In genomic region chr1:110336300-110337039, GRCh38 we compare ENCODE assay signal across 11 cellular contexts. TPM values are rescaled to one million over a fixed set of nuclear protein-coding genes. Genes with fewer than 3 reads are reported as not detected.
DNase-seq lines count a peak whose midpoint lies in the region; ATAC-seq and TF ChIP-seq lines count a peak whose summit lies in the region.
"Had no signal": no experiment of that assay in that cellular context is flagged by ENCODE, and none has a peak within 500 bp of the region (broad histone marks: within the 10 kb centered on the region; RNA-seq: fewer than 3 reads in every experiment).

No MANE protein-coding gene starts in this region.

- intact Hi-C loops in activated CD4-positive, alpha-beta T cell treated with anti-CD3 and anti-CD28 coated beads, Interleukin-2, amount 10 ng/mL, durations not matched to agents 24 days and 14 days (cut with micrococcal nuclease): loop anchor here (5.0 to 10.0 kb wide), 3 partner anchors 336 to 909 kb away; partner anchors contain the start of genes KCNA3 and PSMA5

- H3K4me3 ChIP-seq in MG63 (no peak overlapping the region), adipocyte (ENCODE audit: low read length) (no peak overlapping the region)

- peaks cover 21% of the 10 kb centered on the region for H3K4me1 ChIP-seq in adipocyte (ENCODE audit: control insufficient read depth, insufficient read depth, low read length)

- peaks cover 37% of the 10 kb centered on the region for H3K4me1 Mint-ChIP-seq in activated CD4-positive, alpha-beta T cell treated with anti-CD3 and anti-CD28 coated beads, Interleukin-2, amount 10 ng/mL, durations not matched to agents 24 days and 14 days
- peaks cover 26% of the 10 kb centered on the region for H3K4me1 Mint-ChIP-seq in progenitor cell of endocrine pancreas (ENCODE audit: low read depth)

- H3K36me3 Mint-ChIP-seq in activated CD4-positive, alpha-beta T cell treated with anti-CD3 and anti-CD28 coated beads, Interleukin-2, amount 10 ng/mL, durations not matched to agents 24 days and 14 days (ENCODE audit: low read depth): peaks cover 18% of the 10 kb centered on the region
- H3K36me3 Mint-ChIP-seq in progenitor cell of endocrine pancreas (ENCODE audit: insufficient read depth): peaks cover 9% of the 10 kb centered on the region

- no peak for DNase-seq in activated CD4-positive, alpha-beta T cell treated with anti-CD3 and anti-CD28 coated beads, Interleukin-2, amount 10 ng/mL, durations not matched to agents 24 days and 14 days
- DNase-seq in activated CD4-positive, alpha-beta T cell treated with anti-CD3 and anti-CD28 coated beads, Interleukin-2, amount 50 U/mL, for 1 hour: no peak
- DNase-seq in MG63 (peak; percentile 48), adipocyte (ENCODE audit: low read depth) (peak; percentile 25), progenitor cell of endocrine pancreas (ENCODE audit: low spot score, unreplicated experiment) (no peak), NCI-H345 (lab: John Stamatoyannopoulos, UW) (no peak), AG08396 (ENCODE audit: low spot score) (no peak)
- DNase-seq: amniotic stem cell; COR-L47; stimulated activated CD4-positive, alpha-beta T cell treated with anti-CD3 and anti-CD28 coated beads, Interleukin-12 subunit alpha, Interleukin-12 subunit beta, amount 100 ng/mL, for 4 hours had no signal

- no peak overlapping the region for H3K9ac ChIP-seq in adipocyte (ENCODE audit: low read length)

- H3K36me3 ChIP-seq in MG63 (peaks cover 20% of the 10 kb centered on the region), adipocyte (ENCODE audit: control insufficient read depth, insufficient read depth, low read length, severe bottlenecking) (peaks cover 6% of the 10 kb centered on the region)

- peak overlapping the region; percentile 76 for H3K4me3 Mint-ChIP-seq in activated CD4-positive, alpha-beta T cell treated with anti-CD3 and anti-CD28 coated beads, Interleukin-2, amount 10 ng/mL, durations not matched to agents 24 days and 14 days
- H3K4me3 Mint-ChIP-seq in progenitor cell of endocrine pancreas (ENCODE audit: low read depth): peak overlapping the region; percentile 37

- H3K27me3 Mint-ChIP-seq in activated CD4-positive, alpha-beta T cell treated with anti-CD3 and anti-CD28 coated beads, Interleukin-2, amount 10 ng/mL, durations not matched to agents 24 days and 14 days: no peaks in the 10 kb centered on the region
- peaks cover 6% of the 10 kb centered on the region for H3K27me3 Mint-ChIP-seq in progenitor cell of endocrine pancreas

- H3K9me3 ChIP-seq in MG63 (no peaks in the 10 kb centered on the region), adipocyte (ENCODE audit: control insufficient read depth, low read length) (no peaks in the 10 kb centered on the region)

- no peaks in the 10 kb centered on the region for H3K9me3 Mint-ChIP-seq in activated CD4-positive, alpha-beta T cell treated with anti-CD3 and anti-CD28 coated beads, Interleukin-2, amount 10 ng/mL, durations not matched to agents 24 days and 14 days
- H3K9me3 Mint-ChIP-seq in progenitor cell of endocrine pancreas (ENCODE audit: low read depth): no peaks in the 10 kb centered on the region

- no peak for ATAC-seq in HG02870 (IDR thresholded peaks at IDR 0.05; ENCODE audit: unreplicated experiment)

- H3K27me3 ChIP-seq in MG63 (no peaks in the 10 kb centered on the region), adipocyte (replicated peaks; ENCODE audit: control insufficient read depth, insufficient read depth, low read length) (no peaks in the 10 kb centered on the region)

- peak overlapping the region; percentile 83 for H3K27ac Mint-ChIP-seq in activated CD4-positive, alpha-beta T cell treated with anti-CD3 and anti-CD28 coated beads, Interleukin-2, amount 10 ng/mL, durations not matched to agents 24 days and 14 days
- no peak overlapping the region for H3K27ac Mint-ChIP-seq in progenitor cell of endocrine pancreas

- no peak for TF ChIP-seq CTCF in progenitor cell of endocrine pancreas (IDR thresholded peaks at IDR 0.05; ENCODE audit: unreplicated experiment)

RNA-seq across cellular contexts. Expression of gene RBM15, which starts 2.7 kb away (rescaled TPM):
- 55.6 and 57.1 TPM in 2 replicates for total RNA-seq in activated CD4-positive, alpha-beta T cell treated with anti-CD3 and anti-CD28 coated beads, Interleukin-2, amount 10 ng/mL, durations not matched to agents 24 days and 14 days
- 25.5 and 26.0 TPM in 2 replicates for total RNA-seq in MG63 (2014; rRNA removed; shearing (Covaris generic); ENCODE audit: low replicate concordance)
- 31.6 and 31.9 TPM in 2 replicates for total RNA-seq in progenitor cell of endocrine pancreas

RNA-seq across cellular contexts. Expression of gene SLC16A4, which starts 54.4 kb away (rescaled TPM):
- total RNA-seq in activated CD4-positive, alpha-beta T cell treated with anti-CD3 and anti-CD28 coated beads, Interleukin-2, amount 10 ng/mL, durations not matched to agents 24 days and 14 days: 0.43 and 0.44 TPM in 2 replicates
- total RNA-seq in MG63 (2014; rRNA removed; shearing (Covaris generic); ENCODE audit: low replicate concordance): 30.5 and 32.0 TPM in 2 replicates
- total RNA-seq in progenitor cell of endocrine pancreas: 0.46 and 1.0 TPM in 2 replicates

Comparison
In these comparisons a context has a peak if more than half of its experiments do, and no peak if none do; other contexts are left out.
1. DNase-seq: peak in MG63 (single experiment) and adipocyte (single experiment); none in activated CD4-positive, alpha-beta T cell treated with anti-CD3 and anti-CD28 coated beads, Interleukin-2, amount 10 ng/mL, durations not matched to agents 24 days and 14 days (single experiment), activated CD4-positive, alpha-beta T cell treated with anti-CD3 and anti-CD28 coated beads, Interleukin-2, amount 50 U/mL, for 1 hour (single experiment), progenitor cell of endocrine pancreas (single experiment), NCI-H345 (single experiment) and AG08396 (single experiment).
2. RNA of gene SLC16A4, which starts 54.4 kb away (total RNA-seq): 30.5 to 32.0 TPM in MG63; 0.46 to 1.0 TPM in progenitor cell of endocrine pancreas and 0.43 to 0.44 TPM in activated CD4-positive, alpha-beta T cell treated with anti-CD3 and anti-CD28 coated beads, Interleukin-2, amount 10 ng/mL, durations not matched to agents 24 days and 14 days; every median in the first group is over 10 times any median in the second.